1 cellular context compared by ENCODE assay signal in genomic region chr3:20069178-20069532, GRCh38.
TF ChIP-seq lines count a peak whose summit lies in the region.

No MANE protein-coding gene starts in this region.

TF ChIP-seq in GM12878, 131 proteins besides CTCF, POLR2A, EP300 and RAD21:
- TF ChIP-seq KAT2A (conservative IDR thresholded peaks at IDR 0.05; ENCODE audit: control insufficient read depth, low read depth, low read length) (no peak), SKIL (IDR thresholded peaks at IDR 0.05; ENCODE audit: low read depth, poor library complexity, severe bottlenecking) (no peak), MYC (IDR thresholded peaks at IDR 0.05; ENCODE audit: insufficient read depth, insufficient read length, insufficient replicate concordance, low read length, severe bottlenecking) (no peak), SPI1 (IDR thresholded peaks at IDR 0.05; ENCODE audit: borderline replicate concordance, insufficient read depth, low read depth, low read length) (peak; percentile 9; the same call in 1 of the 2 replicates), PML (IDR thresholded peaks at IDR 0.05; ENCODE audit: low read length) (no peak), ZBTB33 (IDR thresholded peaks at IDR 0.05) (no peak), IKZF2 (IDR thresholded peaks at IDR 0.05) (0 out of 4 replicates have a peak, but pooled peaks of 1 of the 2 experiments have one; percentile 15), CEBPB (IDR thresholded peaks at IDR 0.05; ENCODE audit: borderline replicate concordance in 1 of 2, low read depth in 2 of 2, low read length in 2 of 2) (no peak)
